In genomic region chr2:7758065-7758759, GRCh38 we compare ENCODE assay signal across 19 cellular contexts.
DNase-seq lines count a peak whose midpoint lies in the region; ATAC-seq, FAIRE-seq and TF ChIP-seq lines count a peak whose summit lies in the region.
"Had no signal": no experiment of that assay in that cellular context is flagged by ENCODE, and none has a peak within 500 bp of the region (broad histone marks: within the 10 kb centered on the region; RNA-seq: fewer than 3 reads in every experiment).

No MANE protein-coding gene starts in this region.

- peaks cover 8% of the 10 kb centered on the region for H3K27me3 Mint-ChIP-seq in activated T-cell treated with anti-CD3 and anti-CD28 coated beads, Interleukin-2, amount 50 U/mL, for 24 hours
- H3K27me3 Mint-ChIP-seq in type B pancreatic cell, result no peaks in the 10 kb centered on the region
- H3K27me3 Mint-ChIP-seq: naive thymus-derived CD4-positive, alpha-beta T cell; T-cell had no signal

- peaks cover 26% of the 10 kb centered on the region for H3K4me1 Mint-ChIP-seq in activated T-cell treated with anti-CD3 and anti-CD28 coated beads, Interleukin-2, amount 50 U/mL, for 24 hours (ENCODE audit: low read depth)
- H3K4me1 Mint-ChIP-seq in stimulated activated effector memory CD8-positive, alpha-beta T cell treated with anti-CD3 and anti-CD28 coated beads, Interleukin-12 subunit alpha, Interleukin-12 subunit beta, amount 100 ng/mL, for 72 hours, result peaks cover 26% of the 10 kb centered on the region
- no peaks in the 10 kb centered on the region for H3K4me1 Mint-ChIP-seq in type B pancreatic cell (ENCODE audit: unreplicated experiment)
- H3K4me1 Mint-ChIP-seq: T-cell had no signal

- H3K4me3 Mint-ChIP-seq in activated T-cell treated with anti-CD3 and anti-CD28 coated beads, Interleukin-2, amount 50 U/mL, for 24 hours, result no peak overlapping the region
- no peak overlapping the region for H3K4me3 Mint-ChIP-seq in stimulated activated effector memory CD8-positive, alpha-beta T cell treated with anti-CD3 and anti-CD28 coated beads, Interleukin-12 subunit alpha, Interleukin-12 subunit beta, amount 100 ng/mL, for 72 hours
- no peak overlapping the region for H3K4me3 Mint-ChIP-seq in type B pancreatic cell
- H3K4me3 Mint-ChIP-seq: naive thymus-derived CD4-positive, alpha-beta T cell; T-cell had no signal

- DNase-seq in activated T-cell treated with anti-CD3 and anti-CD28 coated beads, Interleukin-2, amount 50 U/mL, for 24 hours, result no peak
- no peak for DNase-seq in activated T-cell treated with anti-CD3 and anti-CD28 coated beads, Interleukin-2, amount 50 U/mL, for 48 hours
- peak; percentile 25 for DNase-seq in GM20000 (ENCODE audit: low spot score)
- no peak for DNase-seq in stimulated activated effector memory CD8-positive, alpha-beta T cell treated with anti-CD3 and anti-CD28 coated beads, Interleukin-12 subunit alpha, Interleukin-12 subunit beta, amount 100 ng/mL, for 72 hours (ENCODE audit: low spot score in 2 of 2)
- no peak for DNase-seq in type B pancreatic cell (ENCODE audit: extremely low spot score, unreplicated experiment)
- DNase-seq in NCI-H2171 treated with DMSO at 0.1 percent for 48 hours (lab: John Stamatoyannopoulos, UW), result no peak
- DNase-seq in HTR-8/SVneo (ENCODE audit: insufficient read length, low spot score), result no peak
- DNase-seq: ACHN; activated effector memory CD4-positive, alpha-beta T cell treated with anti-CD3 and anti-CD28 coated beads, Interleukin-2, amount 50 U/mL, for 16 hours; dermis blood vessel endothelial cell; DMS 273 treated with DMSO at 0.1 percent for 48 hours; Karpas-422; left ventricle myocardium superior; naive thymus-derived CD4-positive, alpha-beta T cell; NCI-H146; Peyer's patch; T-cell; upper lobe of right lung had no signal

- TF ChIP-seq CTCF in GM20000 (IDR thresholded peaks at IDR 0.05; ENCODE audit: extremely low read depth, missing control alignments), result no peak
- TF ChIP-seq CTCF in type B pancreatic cell (conservative IDR thresholded peaks at IDR 0.05), result no peak

- no peak for FAIRE-seq in HTR-8/SVneo (lab: Jason Lieb, UNC)

- ATAC-seq in HG03095 (IDR thresholded peaks at IDR 0.05; ENCODE audit: unreplicated experiment), result peak; percentile 80
- ATAC-seq in stimulated activated effector memory CD8-positive, alpha-beta T cell treated with anti-CD3 and anti-CD28 coated beads, Interleukin-12 subunit alpha, Interleukin-12 subunit beta, amount 100 ng/mL, for 72 hours, result peak; percentile 98
- ATAC-seq: left ventricle myocardium superior; naive thymus-derived CD4-positive, alpha-beta T cell; T-cell; upper lobe of right lung had no signal

- peaks cover 39% of the 10 kb centered on the region for H3K9me3 Mint-ChIP-seq in activated T-cell treated with anti-CD3 and anti-CD28 coated beads, Interleukin-2, amount 50 U/mL, for 24 hours
- H3K9me3 Mint-ChIP-seq in stimulated activated effector memory CD8-positive, alpha-beta T cell treated with anti-CD3 and anti-CD28 coated beads, Interleukin-12 subunit alpha, Interleukin-12 subunit beta, amount 100 ng/mL, for 72 hours, result peaks cover 25% of the 10 kb centered on the region
- H3K9me3 Mint-ChIP-seq in type B pancreatic cell, result peaks cover 14% of the 10 kb centered on the region

- peak overlapping the region; percentile 68 for H3K27ac Mint-ChIP-seq in activated T-cell treated with anti-CD3 and anti-CD28 coated beads, Interleukin-2, amount 50 U/mL, for 24 hours
- peak overlapping the region; percentile 58 for H3K27ac Mint-ChIP-seq in stimulated activated effector memory CD8-positive, alpha-beta T cell treated with anti-CD3 and anti-CD28 coated beads, Interleukin-12 subunit alpha, Interleukin-12 subunit beta, amount 100 ng/mL, for 72 hours
- H3K27ac Mint-ChIP-seq in type B pancreatic cell, result no peak overlapping the region
- H3K27ac Mint-ChIP-seq: T-cell had no signal

- peaks cover 33% of the 10 kb centered on the region for H3K36me3 Mint-ChIP-seq in activated T-cell treated with anti-CD3 and anti-CD28 coated beads, Interleukin-2, amount 50 U/mL, for 24 hours (ENCODE audit: low read depth)
- H3K36me3 Mint-ChIP-seq in stimulated activated effector memory CD8-positive, alpha-beta T cell treated with anti-CD3 and anti-CD28 coated beads, Interleukin-12 subunit alpha, Interleukin-12 subunit beta, amount 100 ng/mL, for 72 hours, result peaks cover 6% of the 10 kb centered on the region
- no peaks in the 10 kb centered on the region for H3K36me3 Mint-ChIP-seq in type B pancreatic cell
